17 cellular contexts compared by ENCODE assay signal in the genomic region with DNA sequence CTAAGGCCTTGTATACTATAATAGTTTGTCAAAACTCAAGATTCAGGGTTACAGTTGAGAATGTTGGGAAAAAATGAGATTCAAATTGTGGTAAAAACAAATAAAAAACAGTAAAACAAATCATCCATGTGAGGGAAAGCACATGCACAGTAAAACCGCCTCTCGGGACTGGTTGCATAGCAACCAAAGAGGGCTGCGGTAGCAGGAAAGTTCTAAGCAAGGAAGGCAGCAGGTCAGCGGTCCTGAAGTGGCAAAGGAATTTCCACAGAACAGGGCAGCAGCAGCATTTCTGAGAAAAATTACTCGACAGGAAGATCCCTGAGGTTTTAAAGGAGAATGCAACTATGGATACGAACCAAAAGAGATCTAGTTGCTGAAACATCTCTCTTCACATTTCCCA.
DNase-seq lines count a peak whose midpoint lies in the region; ATAC-seq and TF ChIP-seq lines count a peak whose summit lies in the region.
"Had no signal": no experiment of that assay in that cellular context is flagged by ENCODE, and none has a peak within 500 bp of the region (broad histone marks: within the 10 kb centered on the region; RNA-seq: fewer than 3 reads in every experiment).

No MANE protein-coding gene starts in this region.

- no peak for ATAC-seq in GM18868 (IDR thresholded peaks at IDR 0.05; ENCODE audit: unreplicated experiment)
- ATAC-seq in stimulated activated effector memory CD8-positive, alpha-beta T cell treated with anti-CD3 and anti-CD28 coated beads, Interleukin-12 subunit alpha, Interleukin-12 subunit beta, amount 100 ng/mL, for 72 hours = no peak
- ATAC-seq: GM12878; naive thymus-derived CD4-positive, alpha-beta T cell had no signal

- H3K4me1 ChIP-seq in BLaER1 treated with 17β-estradiol and CSF1 and Interleukin-3, amounts not matched to agents 10 nM and 100 nM = peaks cover 0 to 24% (median 16%) of the 10 kb centered on the region in 10 experiments; a peak in 15 of 20 replicates
- no peaks in the 10 kb centered on the region for H3K4me1 ChIP-seq in fibroblast of lung (ENCODE audit: control insufficient read depth, extremely low read depth, insufficient read depth, low read length)

- H3K9me3 Mint-ChIP-seq in stimulated activated effector memory CD8-positive, alpha-beta T cell treated with anti-CD3 and anti-CD28 coated beads, Interleukin-12 subunit alpha, Interleukin-12 subunit beta, amount 100 ng/mL, for 72 hours = no peaks in the 10 kb centered on the region
- H3K9me3 Mint-ChIP-seq: CD8-positive, alpha-beta memory T cell had no signal

- no peaks in the 10 kb centered on the region for H3F3A ChIP-seq in neural cell (ENCODE audit: insufficient read depth, low read length, poor library complexity, severe bottlenecking)

- no peaks in the 10 kb centered on the region for H3K4me1 Mint-ChIP-seq in stimulated activated effector memory CD8-positive, alpha-beta T cell treated with anti-CD3 and anti-CD28 coated beads, Interleukin-12 subunit alpha, Interleukin-12 subunit beta, amount 100 ng/mL, for 72 hours

- H3K79me2 ChIP-seq in fibroblast of lung (ENCODE audit: control insufficient read depth, insufficient read depth, low read length) (no peaks in the 10 kb centered on the region), neural cell (replicated peaks; ENCODE audit: insufficient read depth, low read length) (no peaks in the 10 kb centered on the region)

- TF ChIP-seq CTCF in fibroblast of lung (conservative IDR thresholded peaks at IDR 0.05 in 1 of 2, IDR thresholded peaks at IDR 0.05 in 1 of 2; ENCODE audit: low read depth in 1 of 2, low read length in 2 of 2) (no peak), neural cell (IDR thresholded peaks at IDR 0.05; ENCODE audit: poor library complexity, severe bottlenecking) (no peak)

- H3K36me3 ChIP-seq in BLaER1 treated with 17β-estradiol and CSF1 and Interleukin-3, amounts not matched to agents 10 nM and 100 nM = no peaks in the 10 kb centered on the region
- no peaks in the 10 kb centered on the region for H3K36me3 ChIP-seq in fibroblast of lung (ENCODE audit: control insufficient read depth, insufficient read depth, low read length)
- no peaks in the 10 kb centered on the region for H3K36me3 ChIP-seq in neural cell (ENCODE audit: insufficient read depth, low read length)

- H2AFZ ChIP-seq in fibroblast of lung (ENCODE audit: low read length) (peak overlapping the region; percentile 19), neural cell (ENCODE audit: low read depth, low read length) (no peak overlapping the region)

- H3K4me2 ChIP-seq in BLaER1 treated with 17β-estradiol and CSF1 and Interleukin-3, amounts not matched to agents 10 nM and 100 nM = peak overlapping the region in 10 of 11 experiments; percentile 9 to 61 (median 52); a peak in 18 of 22 replicates
- H3K4me2 ChIP-seq in fibroblast of lung (ENCODE audit: extremely low read depth, insufficient read depth, low read length) = no peak overlapping the region
- no peak overlapping the region for H3K4me2 ChIP-seq in neural cell (ENCODE audit: low read length)

- H3K27ac ChIP-seq in BLaER1 treated with 17β-estradiol and CSF1 and Interleukin-3, amounts not matched to agents 10 nM and 100 nM = no peak overlapping the region
- H3K27ac ChIP-seq in fibroblast of lung (ENCODE audit: insufficient read depth, low read length) (no peak overlapping the region), neural cell (ENCODE audit: low read length) (no peak overlapping the region)
- H3K27ac ChIP-seq: VCaP had no signal

- TF ChIP-seq RAD21 in neural cell (conservative IDR thresholded peaks at IDR 0.05) = no peak

- no peak overlapping the region for H3K4me3 Mint-ChIP-seq in stimulated activated effector memory CD8-positive, alpha-beta T cell treated with anti-CD3 and anti-CD28 coated beads, Interleukin-12 subunit alpha, Interleukin-12 subunit beta, amount 100 ng/mL, for 72 hours
- H3K4me3 Mint-ChIP-seq: CD8-positive, alpha-beta memory T cell; naive thymus-derived CD4-positive, alpha-beta T cell had no signal

- H3K9me3 ChIP-seq in BLaER1 treated with 17β-estradiol and CSF1 and Interleukin-3, amounts not matched to agents 10 nM and 100 nM (replicated peaks in 1 of 11) = no peaks in the 10 kb centered on the region
- H3K9me3 ChIP-seq in fibroblast of lung (ENCODE audit: control insufficient read depth, insufficient read depth, low read depth, low read length) (no peaks in the 10 kb centered on the region), neural cell (ENCODE audit: low read length) (no peaks in the 10 kb centered on the region)

- H3K4me3 ChIP-seq in BLaER1 treated with 17β-estradiol and CSF1 and Interleukin-3, amounts not matched to agents 10 nM and 100 nM = no peak overlapping the region
- no peak overlapping the region for H3K4me3 ChIP-seq in fibroblast of lung (replicated peaks in 1 of 4; ENCODE audit: control extremely low read depth in 1 of 4, insufficient read depth in 1 of 4, low read depth in 3 of 4, low read length in 4 of 4)
- H3K4me3 ChIP-seq in neural cell (ENCODE audit: low read length) = no peak overlapping the region
- H3K4me3 ChIP-seq: GM12878 had no signal

- H3K36me3 Mint-ChIP-seq in stimulated activated effector memory CD8-positive, alpha-beta T cell treated with anti-CD3 and anti-CD28 coated beads, Interleukin-12 subunit alpha, Interleukin-12 subunit beta, amount 100 ng/mL, for 72 hours = no peaks in the 10 kb centered on the region
- H3K36me3 Mint-ChIP-seq: CD8-positive, alpha-beta memory T cell; naive thymus-derived CD4-positive, alpha-beta T cell had no signal

- H4K20me1 ChIP-seq in BLaER1 treated with 17β-estradiol and CSF1 and Interleukin-3, amounts not matched to agents 10 nM and 100 nM = no peaks in the 10 kb centered on the region
- no peaks in the 10 kb centered on the region for H4K20me1 ChIP-seq in fibroblast of lung (ENCODE audit: control insufficient read depth, extremely low read depth, insufficient read depth, low read length)
- no peaks in the 10 kb centered on the region for H4K20me1 ChIP-seq in neural cell (ENCODE audit: insufficient read depth)

- H3K9me2 ChIP-seq in neural cell (ENCODE audit: insufficient read depth, low read length) = no peaks in the 10 kb centered on the region

- no peak for TF ChIP-seq EP300 in neural cell (conservative IDR thresholded peaks at IDR 0.05; ENCODE audit: poor library complexity, severe bottlenecking)

- H3K27ac Mint-ChIP-seq in stimulated activated effector memory CD8-positive, alpha-beta T cell treated with anti-CD3 and anti-CD28 coated beads, Interleukin-12 subunit alpha, Interleukin-12 subunit beta, amount 100 ng/mL, for 72 hours = no peak overlapping the region
- H3K27ac Mint-ChIP-seq: CD8-positive, alpha-beta memory T cell; naive thymus-derived CD4-positive, alpha-beta T cell had no signal

- DNase-seq in NCI-H2227 (lab: John Stamatoyannopoulos, UW; ENCODE audit: unreplicated experiment) (peak; percentile 48), fibroblast of lung (ENCODE audit: low read depth in 2 of 2) (peak in 1 of 2 donors; percentile 72), germinal center (ENCODE audit: low spot score) (no peak), activated gamma-delta T cell (lab: John Stamatoyannopoulos, UW) (no peak)
- no peak for DNase-seq in stimulated activated effector memory CD8-positive, alpha-beta T cell treated with anti-CD3 and anti-CD28 coated beads, Interleukin-12 subunit alpha, Interleukin-12 subunit beta, amount 100 ng/mL, for 72 hours (ENCODE audit: low spot score in 2 of 2)
- DNase-seq: activated T-cell treated with anti-CD3 and anti-CD28 coated beads, Interleukin-2, amount 50 U/mL, for 1 hour; CD8-positive, alpha-beta memory T cell; HCEC 1CT; IMR-90; naive thymus-derived CD4-positive, alpha-beta T cell; NCI-H2081; RPMI8226 had no signal

- H3K9ac ChIP-seq in BLaER1 treated with 17β-estradiol and CSF1 and Interleukin-3, amounts not matched to agents 10 nM and 100 nM = no peak overlapping the region
- H3K9ac ChIP-seq in fibroblast of lung (ENCODE audit: insufficient read depth, low read length) = no peak overlapping the region
- no peak overlapping the region for H3K9ac ChIP-seq in neural cell (ENCODE audit: low read length)

- H3K27me3 ChIP-seq in BLaER1 treated with 17β-estradiol and CSF1 and Interleukin-3, amounts not matched to agents 10 nM and 100 nM = no peaks in the 10 kb centered on the region
- H3K27me3 ChIP-seq in fibroblast of lung (ENCODE audit: control insufficient read depth, insufficient read depth, low read length) (no peaks in the 10 kb centered on the region), neural cell (ENCODE audit: insufficient read depth, low read depth, low read length) (no peaks in the 10 kb centered on the region)

TF ChIP-seq in neural cell, 6 proteins besides CTCF, POLR2A, EP300 and RAD21:
- TF ChIP-seq POLR2AphosphoS5 (IDR thresholded peaks at IDR 0.05) (no peak), MXI1 (conservative IDR thresholded peaks at IDR 0.05; ENCODE audit: poor library complexity, severe bottlenecking) (peak; percentile 19)

Comparison
In these comparisons a context has a peak if more than half of its experiments do, and no peak if none do; other contexts are left out.
1. H3K4me2 ChIP-seq: peak in BLaER1 treated with 17β-estradiol and CSF1 and Interleukin-3, amounts not matched to agents 10 nM and 100 nM (10 of 11); none in fibroblast of lung (single experiment) and neural cell (single experiment).